10 cellular contexts compared by ENCODE assay signal in genomic region chr4:152678841-152679240, GRCh38. TPM values are rescaled to one million over a fixed set of nuclear protein-coding genes. Genes with fewer than 3 reads are reported as not detected.
A peak's percentile ranks its signal among the peaks of the same experiment; 100 is the strongest.
DNase-seq lines count a peak whose midpoint lies in the region; ATAC-seq, FAIRE-seq and TF ChIP-seq lines count a peak whose summit lies in the region.
"Had no signal": no experiment of that assay in that cellular context is flagged by ENCODE, and none has a peak within 500 bp of the region (broad histone marks: within the 10 kb centered on the region; RNA-seq: fewer than 3 reads in every experiment).

No MANE protein-coding gene starts in this region.

- H3K36me3 Mint-ChIP-seq in central memory CD8-positive, alpha-beta T cell (ENCODE audit: insufficient read depth): peaks cover 3% of the 10 kb centered on the region

- peak overlapping the region; percentile 90 for H3K4me3 Mint-ChIP-seq in central memory CD8-positive, alpha-beta T cell

- TF ChIP-seq CTCF in osteoblast (IDR thresholded peaks at IDR 0.05; ENCODE audit: extremely low read depth, low read depth, low read length): no peak
- no peak for TF ChIP-seq CTCF in kidney (IDR thresholded peaks at IDR 0.05; ENCODE audit: borderline replicate concordance, extremely low read depth, insufficient read depth)

- intact Hi-C loops in kidney (cut with DNase I): no loop called here
- intact Hi-C loops in posterior vena cava (cut with DNase I): no loop called here

- H3K27me3 Mint-ChIP-seq in central memory CD8-positive, alpha-beta T cell: no peaks in the 10 kb centered on the region

- H3K9me3 ChIP-seq in osteoblast (ENCODE audit: low read depth, low read length): no peaks in the 10 kb centered on the region
- H3K9me3 ChIP-seq in kidney (ENCODE audit: control insufficient read depth in 1 of 2, low read length in 2 of 2): no peaks in the 10 kb centered on the region
- H3K9me3 ChIP-seq: A549 had no signal

- no peaks in the 10 kb centered on the region for H3K9me3 Mint-ChIP-seq in central memory CD8-positive, alpha-beta T cell

- DNase-seq in NCI-H1436 (lab: John Stamatoyannopoulos, UW): peak; percentile 18
- no peak for DNase-seq in NCI-H1436 treated with DMSO at 0.1 percent for 48 hours (lab: John Stamatoyannopoulos, UW)
- peak; percentile 43 for DNase-seq in NCI-H345 treated with DMSO at 0.1 percent for 48 hours (lab: John Stamatoyannopoulos, UW; ENCODE audit: unreplicated experiment)
- DNase-seq in central memory CD8-positive, alpha-beta T cell (ENCODE audit: low spot score in 2 of 2): no peak
- no peak for DNase-seq in osteoblast (ENCODE audit: insufficient read length, low spot score, missing footprints)
- DNase-seq in NCI-H2227 treated with DMSO at 0.1 percent for 48 hours (lab: John Stamatoyannopoulos, UW): no peak
- DNase-seq in kidney: no peak
- no peak for DNase-seq in posterior vena cava (ENCODE audit: low spot score)
- DNase-seq: WERI-Rb-1 had no signal

- no peak overlapping the region for H3K9ac ChIP-seq in kidney (ENCODE audit: low read length in 2 of 2)

- no peaks in the 10 kb centered on the region for H3K27me3 ChIP-seq in osteoblast (ENCODE audit: insufficient read depth, low read length)

- H3K4me3 ChIP-seq in osteoblast (ENCODE audit: insufficient read depth, low read length) (no peak overlapping the region), kidney (ENCODE audit: low read length in 2 of 2) (no peak overlapping the region)

- no peak overlapping the region for H3K27ac ChIP-seq in osteoblast (ENCODE audit: low read depth, low read length)
- H3K27ac ChIP-seq in kidney (ENCODE audit: low read depth in 2 of 2, low read length in 2 of 2): no peak overlapping the region
- H3K27ac ChIP-seq: WERI-Rb-1 had no signal

- no peaks in the 10 kb centered on the region for H3K79me2 ChIP-seq in osteoblast (ENCODE audit: insufficient read depth, low read length)

- ATAC-seq in central memory CD8-positive, alpha-beta T cell (replicated peaks; ENCODE audit: extremely low read depth, poor library complexity, severe bottlenecking): no peak

- no peak for FAIRE-seq in kidney (lab: Jason Lieb, UNC)
- FAIRE-seq: A549 had no signal

- peak overlapping the region; percentile 88 for H3K4me2 ChIP-seq in osteoblast (ENCODE audit: insufficient read depth, low read length)

- no peaks in the 10 kb centered on the region for H4K20me1 ChIP-seq in osteoblast (ENCODE audit: insufficient read depth, low read length)

- no peaks in the 10 kb centered on the region for H3K36me3 ChIP-seq in osteoblast (ENCODE audit: insufficient read depth, low read length)
- H3K36me3 ChIP-seq in kidney (ENCODE audit: control insufficient read depth in 1 of 2, insufficient read depth in 2 of 2, low read length in 2 of 2): no peaks in the 10 kb centered on the region
- H3K36me3 ChIP-seq: WERI-Rb-1 had no signal

- H2AFZ ChIP-seq in osteoblast (ENCODE audit: low read length): no peak overlapping the region

- no peaks in the 10 kb centered on the region for H3K4me1 ChIP-seq in osteoblast (ENCODE audit: insufficient read depth, low read length)
- H3K4me1 ChIP-seq in kidney (ENCODE audit: control insufficient read depth in 1 of 2, insufficient read depth in 1 of 2, low read depth in 1 of 2, low read length in 2 of 2): peaks cover 0 to 2% of the 10 kb centered on the region in 2 donors

- H3K27ac Mint-ChIP-seq in central memory CD8-positive, alpha-beta T cell (ENCODE audit: low read depth): peak overlapping the region; percentile 93

- H3K4me1 Mint-ChIP-seq in central memory CD8-positive, alpha-beta T cell: peaks cover 48% of the 10 kb centered on the region

RNA-seq across cellular contexts. Expression of gene TMEM154, which starts 1.0 kb away (rescaled TPM):
- 1.8 and 2.9 TPM in 2 replicates for total RNA-seq in osteoblast
- 11.0 TPM for total RNA-seq in kidney
- 0.09 TPM for polyA plus RNA-seq in kidney (ENCODE audit: insufficient read depth, low read depth, low replicate concordance)
- 1 to 10 TPM; 1.5 to 4.0 TPM for total RNA-seq in posterior vena cava

Comparison
In these comparisons a context has a peak if more than half of its experiments do, and no peak if none do; other contexts are left out.
1. DNase-seq: peak in NCI-H1436 (single experiment) and NCI-H345 treated with DMSO at 0.1 percent for 48 hours (single experiment); none in NCI-H1436 treated with DMSO at 0.1 percent for 48 hours (single experiment), central memory CD8-positive, alpha-beta T cell (0 of 2), osteoblast (single experiment), NCI-H2227 treated with DMSO at 0.1 percent for 48 hours (single experiment), kidney (single experiment) and posterior vena cava (single experiment).